ENCODE assay signal across 1 cellular context in genomic region chr17:50663812-50664374, GRCh38.
TF ChIP-seq lines count a peak whose summit lies in the region.

No MANE protein-coding gene starts in this region.

TF ChIP-seq in HepG2, 621 proteins besides CTCF, POLR2A, EP300 and RAD21 (continued from another document and continues in another):
- peak; percentile 92 for TF ChIP-seq HNF4A (CRISPR knock-in tag; IDR thresholded peaks at IDR 0.05)
- no peak for TF ChIP-seq SIN3A (IDR thresholded peaks at IDR 0.05; ENCODE audit: borderline replicate concordance, low read depth, low read length)
- TF ChIP-seq THAP8 (CRISPR knock-in tag; IDR thresholded peaks at IDR 0.05; ENCODE audit: borderline replicate concordance), result no peak
- no peak for TF ChIP-seq PCBP1 (IDR thresholded peaks at IDR 0.05; ENCODE audit: borderline replicate concordance, low read depth, low read length)
- no peak for TF ChIP-seq ZNF180 (CRISPR knock-in tag; IDR thresholded peaks at IDR 0.05; ENCODE audit: borderline replicate concordance, low read depth)
- TF ChIP-seq BCL6 (CRISPR knock-in tag; IDR thresholded peaks at IDR 0.05), result 0 out of 2 replicates have a peak, but pooled peaks have one; percentile 25
- TF ChIP-seq ZNF335 (CRISPR knock-in tag; IDR thresholded peaks at IDR 0.05), result no peak
- TF ChIP-seq HNRNPK (IDR thresholded peaks at IDR 0.05; ENCODE audit: low read depth, low read length, poor library complexity, severe bottlenecking), result no peak
- TF ChIP-seq ZMYM4 (CRISPR knock-in tag; IDR thresholded peaks at IDR 0.05), result peak; percentile 14; the same call in 1 of the 2 replicates
- no peak for TF ChIP-seq ZFX (CRISPR knock-in tag; IDR thresholded peaks at IDR 0.05; ENCODE audit: low read depth)
- no peak for TF ChIP-seq BRF2 (CRISPR knock-in tag; IDR thresholded peaks at IDR 0.05)
- TF ChIP-seq ARID2 (CRISPR knock-in tag; IDR thresholded peaks at IDR 0.05; ENCODE audit: borderline replicate concordance), result no peak
- peak; percentile 92 for TF ChIP-seq MAFF (IDR thresholded peaks at IDR 0.05; ENCODE audit: low read depth, low read length)
- no peak for TF ChIP-seq ZNF34 (CRISPR knock-in tag; IDR thresholded peaks at IDR 0.05; ENCODE audit: borderline replicate concordance)
- TF ChIP-seq ZNF800 (CRISPR knock-in tag; IDR thresholded peaks at IDR 0.05), result no peak
- TF ChIP-seq ZMAT5 (CRISPR knock-in tag; IDR thresholded peaks at IDR 0.05; ENCODE audit: borderline replicate concordance, low read depth), result no peak
- no peak for TF ChIP-seq ZNF510 (CRISPR knock-in tag; IDR thresholded peaks at IDR 0.05; ENCODE audit: low read depth)
- TF ChIP-seq ZNF678 (CRISPR knock-in tag; IDR thresholded peaks at IDR 0.05), result no peak
- TF ChIP-seq PRDM10 (CRISPR knock-in tag; IDR thresholded peaks at IDR 0.05; ENCODE audit: low read depth), result peak; percentile 24; the same call in 1 of the 2 replicates
- no peak for TF ChIP-seq RFXANK (CRISPR knock-in tag; IDR thresholded peaks at IDR 0.05)
- TF ChIP-seq TCF7L2 (IDR thresholded peaks at IDR 0.05; ENCODE audit: low read depth, low read length), result no peak
- TF ChIP-seq ZFY (CRISPR knock-in tag; IDR thresholded peaks at IDR 0.05), result no peak
- TF ChIP-seq SPEN (CRISPR knock-in tag; IDR thresholded peaks at IDR 0.05; ENCODE audit: low read depth), result no peak
- no peak for TF ChIP-seq MATR3 (CRISPR knock-in tag; IDR thresholded peaks at IDR 0.05)
- TF ChIP-seq NFRKB (IDR thresholded peaks at IDR 0.05), result no peak
- TF ChIP-seq ZNF605 (CRISPR knock-in tag; IDR thresholded peaks at IDR 0.05), result no peak
- TF ChIP-seq SALL1 (CRISPR knock-in tag; IDR thresholded peaks at IDR 0.05), result peak; percentile 88
- no peak for TF ChIP-seq ZBED4 (CRISPR knock-in tag; IDR thresholded peaks at IDR 0.05; ENCODE audit: borderline replicate concordance)
- no peak for TF ChIP-seq MBNL3 (CRISPR knock-in tag; conservative IDR thresholded peaks at IDR 0.05)
- TF ChIP-seq KDM4B (CRISPR knock-in tag; IDR thresholded peaks at IDR 0.05), result no peak
- TF ChIP-seq E2F5 (CRISPR knock-in tag; conservative IDR thresholded peaks at IDR 0.05), result no peak
- TF ChIP-seq CEBPG (CRISPR knock-in tag; IDR thresholded peaks at IDR 0.05), result 0 out of 2 replicates have a peak, but pooled peaks have one; percentile 25
- TF ChIP-seq ZSCAN9 (CRISPR knock-in tag; IDR thresholded peaks at IDR 0.05; ENCODE audit: borderline replicate concordance), result no peak
- TF ChIP-seq GABPA (IDR thresholded peaks at IDR 0.05; ENCODE audit: low read depth, low read length), result no peak
- peak; percentile 59 for TF ChIP-seq GABPA (CRISPR knock-in tag; IDR thresholded peaks at IDR 0.05; ENCODE audit: low read depth)
- no peak for TF ChIP-seq DDIT3 (CRISPR knock-in tag; IDR thresholded peaks at IDR 0.05)
- peak; percentile 56; the same call in 1 of the 2 replicates for TF ChIP-seq YEATS2 (CRISPR knock-in tag; IDR thresholded peaks at IDR 0.05; ENCODE audit: borderline replicate concordance)
- no peak for TF ChIP-seq GPBP1L1 (CRISPR knock-in tag; IDR thresholded peaks at IDR 0.05)
- TF ChIP-seq PLSCR1 (CRISPR knock-in tag; IDR thresholded peaks at IDR 0.05; ENCODE audit: borderline replicate concordance), result no peak
- no peak for TF ChIP-seq ZBTB8A (CRISPR knock-in tag; IDR thresholded peaks at IDR 0.05; ENCODE audit: borderline replicate concordance, low read depth)
- TF ChIP-seq SAP130 (CRISPR knock-in tag; IDR thresholded peaks at IDR 0.05; ENCODE audit: low read depth), result peak; percentile 60
- TF ChIP-seq ZNF446 (CRISPR knock-in tag; IDR thresholded peaks at IDR 0.05), result no peak
- TF ChIP-seq MEIS2 (CRISPR knock-in tag; IDR thresholded peaks at IDR 0.05), result peak; percentile 75
- TF ChIP-seq ASH2L (IDR thresholded peaks at IDR 0.05; ENCODE audit: insufficient read length, low read depth, low read length), result no peak
- no peak for TF ChIP-seq ZNF724P (CRISPR knock-in tag; IDR thresholded peaks at IDR 0.05; ENCODE audit: borderline replicate concordance)
- no peak for TF ChIP-seq GMEB2 (CRISPR knock-in tag; IDR thresholded peaks at IDR 0.05; ENCODE audit: low read depth)
- no peak for TF ChIP-seq MTA3 (CRISPR knock-in tag; IDR thresholded peaks at IDR 0.05)
- TF ChIP-seq ZNF234 (CRISPR knock-in tag; conservative IDR thresholded peaks at IDR 0.05), result no peak
- no peak for TF ChIP-seq ATF5 (CRISPR knock-in tag; IDR thresholded peaks at IDR 0.05; ENCODE audit: low read depth)
- no peak for TF ChIP-seq ATM (IDR thresholded peaks at IDR 0.05; ENCODE audit: borderline replicate concordance)
- no peak for TF ChIP-seq ZNF382 (CRISPR knock-in tag; IDR thresholded peaks at IDR 0.05; ENCODE audit: borderline replicate concordance)
- no peak for TF ChIP-seq RBAK (CRISPR knock-in tag; IDR thresholded peaks at IDR 0.05)
- TF ChIP-seq ZNF615 (CRISPR knock-in tag; IDR thresholded peaks at IDR 0.05; ENCODE audit: borderline replicate concordance), result no peak
